ENCODE assay signal across 14 cellular contexts in genomic region chr6:166774292-166774691, GRCh38.
DNase-seq lines count a peak whose midpoint lies in the region; ATAC-seq and TF ChIP-seq lines count a peak whose summit lies in the region.
"Had no signal": no experiment of that assay in that cellular context is flagged by ENCODE, and none has a peak within 500 bp of the region (broad histone marks: within the 10 kb centered on the region; RNA-seq: fewer than 3 reads in every experiment).

No MANE protein-coding gene starts in this region.

- BruUV-seq in PC-9 (replicated peaks; lab: Mats Ljungman, UMichigan), result no TSS peak

- intact Hi-C loops in left ventricle myocardium superior (cut with micrococcal nuclease), result no loop called here
- intact Hi-C loops in spleen (cut with DNase I; ENCODE audit: low total_unique reads), result no loop called here
- intact Hi-C loops in PC-9 (cut with micrococcal nuclease; ENCODE audit: unreplicated experiment), result loop anchor here (2.0 to 10.0 kb wide), 2 partner anchors 259 to 369 kb away; no protein-coding TSS in a partner anchor

- WGBS in spleen, 5 donors, result 75 to 81% (median 80%) methylated on average over 8 of the region's 8 CpGs

- H3K4me3 ChIP-seq in right atrium auricular region, result no peak overlapping the region
- no peak overlapping the region for H3K4me3 ChIP-seq in spleen
- H3K4me3 ChIP-seq in PC-9, result no peak overlapping the region
- H3K4me3 ChIP-seq: BLaER1 treated with 17β-estradiol and CSF1 and Interleukin-3, amounts not matched to agents 10 nM and 100 nM; GM12878 had no signal

- POLR2A ChIA-PET in PC-9 (lab: Charles Lee; ENCODE audit: unreplicated experiment), result no interaction called here

- no peak overlapping the region for H3K27ac ChIP-seq in right atrium auricular region
- no peak overlapping the region for H3K27ac ChIP-seq in spleen
- no peak overlapping the region for H3K27ac ChIP-seq in PC-9
- H3K27ac ChIP-seq: BLaER1 treated with 17β-estradiol and CSF1 and Interleukin-3, amounts not matched to agents 10 nM and 100 nM had no signal

- no peaks in the 10 kb centered on the region for H3K27me3 ChIP-seq in right atrium auricular region
- peaks cover 0 to 7% (median 0%) of the 10 kb centered on the region in 7 donors for H3K27me3 ChIP-seq in spleen (replicated peaks in 1 of 7)
- peaks cover 3% of the 10 kb centered on the region; the same call in 1 of the 2 replicates for H3K27me3 ChIP-seq in PC-9 (ENCODE audit: insufficient read depth, low read depth)

- H3K9me2 ChIP-seq in PC-9 (ENCODE audit: insufficient read depth), result no peaks in the 10 kb centered on the region

- H3K9me3 ChIP-seq in right atrium auricular region, result no peaks in the 10 kb centered on the region
- H3K9me3 ChIP-seq in spleen, result no peaks in the 10 kb centered on the region
- no peaks in the 10 kb centered on the region for H3K9me3 ChIP-seq in PC-9 (ENCODE audit: insufficient read depth, low read depth)
- H3K9me3 ChIP-seq: BLaER1 treated with 17β-estradiol and CSF1 and Interleukin-3, amounts not matched to agents 10 nM and 100 nM had no signal

- no peaks in the 10 kb centered on the region for H3F3A ChIP-seq in PC-9 (ENCODE audit: insufficient read depth, low read depth)

- TF ChIP-seq CTCF in right atrium auricular region (IDR thresholded peaks at IDR 0.05), result no peak
- TF ChIP-seq CTCF in spleen (IDR thresholded peaks at IDR 0.05 in 8 of 11, conservative IDR thresholded peaks at IDR 0.05 in 3 of 11), result no peak
- TF ChIP-seq CTCF in PC-9 (conservative IDR thresholded peaks at IDR 0.05), result no peak

- peaks cover 2% of the 10 kb centered on the region; the same call in 1 of the 2 replicates for H4K20me1 ChIP-seq in PC-9 (ENCODE audit: insufficient read depth)
- H4K20me1 ChIP-seq: BLaER1 treated with 17β-estradiol and CSF1 and Interleukin-3, amounts not matched to agents 10 nM and 100 nM had no signal

- CTCF ChIA-PET in PC-9 (lab: Charles Lee), result interaction anchor here (0.8 to 1.0 kb wide), 2 partner anchors 154 to 216 kb away, joined by 3 to 4 read pairs; no protein-coding TSS in a partner anchor

- no peak overlapping the region for H2AFZ ChIP-seq in PC-9

- TF ChIP-seq POLR2A in spleen (IDR thresholded peaks at IDR 0.05), result no peak

- DNase-seq in right atrium auricular region (ENCODE audit: low spot score), result peak; percentile 50
- no peak for DNase-seq in left ventricle myocardium superior
- DNase-seq in left lobe of liver (ENCODE audit: low spot score), result peak; percentile 35
- DNase-seq in spleen, result peak; percentile 37
- DNase-seq in COLO829 (ENCODE audit: low spot score), result no peak
- no peak for DNase-seq in PC-9
- DNase-seq in globus pallidus (ENCODE audit: low spot score), result no peak
- DNase-seq: ACHN; CD4-positive, CD25-positive, alpha-beta regulatory T cell; DMS79; GOT3; H9 had no signal

- H3K36me3 ChIP-seq in right atrium auricular region, result no peaks in the 10 kb centered on the region
- H3K36me3 ChIP-seq in spleen, result no peaks in the 10 kb centered on the region
- no peaks in the 10 kb centered on the region for H3K36me3 ChIP-seq in PC-9 (ENCODE audit: low read depth)
- H3K36me3 ChIP-seq: BLaER1 treated with 17β-estradiol and CSF1 and Interleukin-3, amounts not matched to agents 10 nM and 100 nM had no signal

- ATAC-seq in left ventricle myocardium superior, result no peak
- ATAC-seq in left lobe of liver, result no peak
- ATAC-seq: GM12878 had no signal

- H3K4me2 ChIP-seq in PC-9, result no peak overlapping the region
- H3K4me2 ChIP-seq: BLaER1 treated with 17β-estradiol and CSF1 and Interleukin-3, amounts not matched to agents 10 nM and 100 nM had no signal

- no peaks in the 10 kb centered on the region for H3K79me2 ChIP-seq in PC-9 (ENCODE audit: low read depth)

- H3K4me1 ChIP-seq in right atrium auricular region (no peaks in the 10 kb centered on the region), spleen (peaks cover 0 to 11% (median 5%) of the 10 kb centered on the region in 6 donors), PC-9 (replicated peaks; ENCODE audit: insufficient read depth) (no peaks in the 10 kb centered on the region)

Comparison
In these comparisons a context has a peak if more than half of its experiments do, and no peak if none do; other contexts are left out.
1. DNase-seq: peak in right atrium auricular region (single experiment), left lobe of liver (single experiment) and spleen (single experiment); none in left ventricle myocardium superior (single experiment), COLO829 (single experiment), PC-9 (0 of 2) and globus pallidus (single experiment).